28 cellular contexts compared by ENCODE assay signal in genomic region chr16:86930001-86930400, GRCh38.
A peak's percentile ranks its signal among the peaks of the same experiment; 100 is the strongest.
DNase-seq lines count a peak whose midpoint lies in the region; ATAC-seq and TF ChIP-seq lines count a peak whose summit lies in the region.
"Had no signal": no experiment of that assay in that cellular context is flagged by ENCODE, and none has a peak within 500 bp of the region (broad histone marks: within the 10 kb centered on the region; RNA-seq: fewer than 3 reads in every experiment).

No MANE protein-coding gene starts in this region.

- H3K79me2 ChIP-seq in smooth muscle cell (ENCODE audit: low read depth), result no peaks in the 10 kb centered on the region

- H3K27ac Mint-ChIP-seq in chondrocyte (ENCODE audit: unreplicated experiment) (peak overlapping the region; percentile 88), mesothelial cell of epicardium (peak overlapping the region; percentile 98)
- H3K27ac Mint-ChIP-seq: activated CD4-positive, alpha-beta memory T cell treated with anti-CD3 and anti-CD28 coated beads for 36 hours; activated naive CD4-positive, alpha-beta T cell treated with anti-CD3 and anti-CD28 coated beads, Interleukin-2, amount 10 ng/mL, durations not matched to agents 7 days and 5 days; memory B cell; naive B cell; stimulated activated effector memory CD8-positive, alpha-beta T cell treated with anti-CD3 and anti-CD28 coated beads, Interleukin-12 subunit alpha, Interleukin-12 subunit beta, amount 100 ng/mL, for 72 hours had no signal

- H3F3A ChIP-seq in smooth muscle cell (ENCODE audit: low read depth), result peaks cover 9% of the 10 kb centered on the region

- DNase-seq in RPMI7951 (ENCODE audit: low read depth), result peak; percentile 65
- DNase-seq in chondrocyte (ENCODE audit: low spot score), result no peak
- no peak for DNase-seq in mesothelial cell of epicardium (ENCODE audit: low spot score in 2 of 2, unreplicated experiment in 2 of 2)
- DNase-seq in smooth muscle cell (lab: John Stamatoyannopoulos, UW; ENCODE audit: unreplicated experiment), result no peak
- no peak for DNase-seq in NCI-H2196 treated with DMSO at 0.1 percent for 48 hours (lab: John Stamatoyannopoulos, UW; ENCODE audit: unreplicated experiment)
- DNase-seq in DMS79 treated with DMSO at 0.1 percent for 48 hours (lab: John Stamatoyannopoulos, UW), result no peak
- DNase-seq: activated CD4-positive, alpha-beta memory T cell treated with anti-CD3 and anti-CD28 coated beads for 36 hours; activated CD4-positive, CD25-positive, alpha-beta regulatory T cell treated with anti-CD3 and anti-CD28 coated beads, Interleukin-2, amount 50 U/mL, for 72 hours; activated naive CD4-positive, alpha-beta T cell treated with anti-CD3 and anti-CD28 coated beads, Interleukin-2, amount 10 ng/mL, durations not matched to agents 7 days and 5 days; effector CD4-positive, alpha-beta T cell; EL; left lung; MM.1S; naive B cell; NCI-H2029 treated with DMSO at 0.1 percent for 48 hours; NCI-H526 treated with DMSO at 0.1 percent for 48 hours; NK-92 treated with Interleukin-12 subunit alpha and Interleukin-12 subunit beta, amount 100 ng/mL, for 24 hours; nucleus accumbens; sigmoid colon; T-helper 2 cell; upper lobe of right lung had no signal

- H4K20me1 ChIP-seq in smooth muscle cell (ENCODE audit: low read depth), result no peaks in the 10 kb centered on the region

- no peaks in the 10 kb centered on the region for H3K36me3 ChIP-seq in smooth muscle cell (ENCODE audit: low read depth)
- H3K36me3 ChIP-seq: left lung, sigmoid colon, upper lobe of right lung had no signal

- H2AFZ ChIP-seq in smooth muscle cell (ENCODE audit: low read depth), result no peak overlapping the region

- H3K4me3 ChIP-seq in smooth muscle cell, result no peak overlapping the region
- H3K4me3 ChIP-seq: GM12878, left lung, sigmoid colon, upper lobe of right lung had no signal

- H3K9me3 Mint-ChIP-seq in chondrocyte (ENCODE audit: low read depth), result no peaks in the 10 kb centered on the region
- H3K9me3 Mint-ChIP-seq in mesothelial cell of epicardium, result no peaks in the 10 kb centered on the region
- H3K9me3 Mint-ChIP-seq: activated CD4-positive, alpha-beta memory T cell treated with anti-CD3 and anti-CD28 coated beads for 36 hours; activated naive CD4-positive, alpha-beta T cell treated with anti-CD3 and anti-CD28 coated beads, Interleukin-2, amount 10 ng/mL, durations not matched to agents 7 days and 5 days; memory B cell; stimulated activated effector memory CD8-positive, alpha-beta T cell treated with anti-CD3 and anti-CD28 coated beads, Interleukin-12 subunit alpha, Interleukin-12 subunit beta, amount 100 ng/mL, for 72 hours had no signal

- H3K4me1 Mint-ChIP-seq in chondrocyte (ENCODE audit: low read depth) (peaks cover 42% of the 10 kb centered on the region), mesothelial cell of epicardium (peaks cover 52% of the 10 kb centered on the region)
- H3K4me1 Mint-ChIP-seq: activated naive CD4-positive, alpha-beta T cell treated with anti-CD3 and anti-CD28 coated beads, Interleukin-2, amount 10 ng/mL, durations not matched to agents 7 days and 5 days; stimulated activated effector memory CD8-positive, alpha-beta T cell treated with anti-CD3 and anti-CD28 coated beads, Interleukin-12 subunit alpha, Interleukin-12 subunit beta, amount 100 ng/mL, for 72 hours had no signal

- ATAC-seq in GM21723 (IDR thresholded peaks at IDR 0.05; ENCODE audit: unreplicated experiment), result no peak
- ATAC-seq: GM12878; stimulated activated effector memory CD8-positive, alpha-beta T cell treated with anti-CD3 and anti-CD28 coated beads, Interleukin-12 subunit alpha, Interleukin-12 subunit beta, amount 100 ng/mL, for 72 hours; upper lobe of right lung had no signal

- 51% methylated on average over 8 of the region's 8 CpGs for WGBS in smooth muscle cell (ENCODE audit: low lambda C conversion rate)

- H3K27me3 Mint-ChIP-seq in chondrocyte (ENCODE audit: low read depth), result no peaks in the 10 kb centered on the region
- no peaks in the 10 kb centered on the region for H3K27me3 Mint-ChIP-seq in mesothelial cell of epicardium (ENCODE audit: low read depth)

- peak overlapping the region; percentile 54 for H3K4me2 ChIP-seq in smooth muscle cell
- H3K4me2 ChIP-seq: KMS-11 had no signal

- H3K36me3 Mint-ChIP-seq in chondrocyte (ENCODE audit: low read depth) (no peaks in the 10 kb centered on the region), mesothelial cell of epicardium (no peaks in the 10 kb centered on the region)
- H3K36me3 Mint-ChIP-seq: activated CD4-positive, alpha-beta memory T cell treated with anti-CD3 and anti-CD28 coated beads for 36 hours; activated naive CD4-positive, alpha-beta T cell treated with anti-CD3 and anti-CD28 coated beads, Interleukin-2, amount 10 ng/mL, durations not matched to agents 7 days and 5 days; memory B cell; naive B cell; stimulated activated effector memory CD8-positive, alpha-beta T cell treated with anti-CD3 and anti-CD28 coated beads, Interleukin-12 subunit alpha, Interleukin-12 subunit beta, amount 100 ng/mL, for 72 hours had no signal

- no peak for TF ChIP-seq CTCF in chondrocyte (IDR thresholded peaks at IDR 0.05)
- TF ChIP-seq CTCF in mesothelial cell of epicardium (IDR thresholded peaks at IDR 0.05; ENCODE audit: unreplicated experiment), result no peak
- TF ChIP-seq CTCF in smooth muscle cell (IDR thresholded peaks at IDR 0.05; ENCODE audit: borderline replicate concordance, insufficient read depth, poor library complexity, severe bottlenecking), result no peak

- peak overlapping the region; percentile 97 for H3K27ac ChIP-seq in smooth muscle cell (ENCODE audit: low read depth)
- H3K27ac ChIP-seq: epithelial cell of prostate, HL-60, KMS-11, left lung, sigmoid colon, upper lobe of right lung had no signal

- no peak overlapping the region for H3K4me3 Mint-ChIP-seq in chondrocyte (ENCODE audit: unreplicated experiment)
- no peak overlapping the region for H3K4me3 Mint-ChIP-seq in mesothelial cell of epicardium
- H3K4me3 Mint-ChIP-seq: activated CD4-positive, alpha-beta memory T cell treated with anti-CD3 and anti-CD28 coated beads for 36 hours; activated naive CD4-positive, alpha-beta T cell treated with anti-CD3 and anti-CD28 coated beads, Interleukin-2, amount 10 ng/mL, durations not matched to agents 7 days and 5 days; memory B cell; stimulated activated effector memory CD8-positive, alpha-beta T cell treated with anti-CD3 and anti-CD28 coated beads, Interleukin-12 subunit alpha, Interleukin-12 subunit beta, amount 100 ng/mL, for 72 hours had no signal

- H3K9me3 ChIP-seq in smooth muscle cell (replicated peaks; ENCODE audit: low read depth), result no peaks in the 10 kb centered on the region
- H3K9me3 ChIP-seq: left lung, sigmoid colon, upper lobe of right lung had no signal

- peaks cover 20% of the 10 kb centered on the region for H3K4me1 ChIP-seq in smooth muscle cell (ENCODE audit: low read depth)

- no peaks in the 10 kb centered on the region for H3K27me3 ChIP-seq in smooth muscle cell (ENCODE audit: low read depth)

- H3K9ac ChIP-seq in smooth muscle cell (ENCODE audit: low read depth), result peak overlapping the region; percentile 89
- H3K9ac ChIP-seq: KMS-11 had no signal
